8 cellular contexts compared by ENCODE assay signal in genomic region chr21:31660134-31660565, GRCh38. TPM values are rescaled to one million over a fixed set of nuclear protein-coding genes. Genes with fewer than 3 reads are reported as not detected.
DNase-seq lines count a peak whose midpoint lies in the region; ATAC-seq, FAIRE-seq and TF ChIP-seq lines count a peak whose summit lies in the region.

No MANE protein-coding gene starts in this region.

- TF ChIP-seq POLR2A in GM12891 (IDR thresholded peaks at IDR 0.05; ENCODE audit: low read depth, low read length) = no peak

- peaks cover 33% of the 10 kb centered on the region for H3K4me1 Mint-ChIP-seq in neural progenitor cell

- TF ChIP-seq CTCF in WI38 (IDR thresholded peaks at IDR 0.05; ENCODE audit: low read depth, low read length) (no peak), foreskin keratinocyte (conservative IDR thresholded peaks at IDR 0.05) (no peak), neural progenitor cell (IDR thresholded peaks at IDR 0.05) (no peak)

- peak overlapping the region; percentile 88 for H3K4me3 ChIP-seq in WI38 (ENCODE audit: low read depth, low read length)
- peak overlapping the region; percentile 77 for H3K4me3 ChIP-seq in neural progenitor cell

- no peaks in the 10 kb centered on the region for H3K9me3 Mint-ChIP-seq in neural progenitor cell

- H4K20me1 ChIP-seq in neural progenitor cell (ENCODE audit: low read depth) = peaks cover 33% of the 10 kb centered on the region

- H3K27ac ChIP-seq in foreskin keratinocyte = peak overlapping the region; percentile 37
- H3K27ac ChIP-seq in neural progenitor cell = no peak overlapping the region

- H3K4me3 Mint-ChIP-seq in neural progenitor cell = peak overlapping the region; percentile 96

- H3K36me3 ChIP-seq in neural progenitor cell = peaks cover 10% of the 10 kb centered on the region

- H2AFZ ChIP-seq in neural progenitor cell (replicated peaks) = peak overlapping the region; percentile 11

- H3K79me2 ChIP-seq in neural progenitor cell (ENCODE audit: low read depth) = peaks cover 48% of the 10 kb centered on the region

- peak; percentile 23 for ATAC-seq in GM21381 (IDR thresholded peaks at IDR 0.05; ENCODE audit: unreplicated experiment)
- ATAC-seq in HG03571 (IDR thresholded peaks at IDR 0.05; ENCODE audit: unreplicated experiment) = peak; percentile 28
- peak; percentile 22 for ATAC-seq in foreskin keratinocyte

- H3K36me3 Mint-ChIP-seq in neural progenitor cell = peaks cover 20% of the 10 kb centered on the region

- peaks cover 6% of the 10 kb centered on the region for H3K4me1 ChIP-seq in foreskin keratinocyte
- peaks cover 6% of the 10 kb centered on the region for H3K4me1 ChIP-seq in neural progenitor cell

- H3K27me3 Mint-ChIP-seq in neural progenitor cell (ENCODE audit: insufficient read depth, low read depth) = peaks cover 3% of the 10 kb centered on the region

- no peaks in the 10 kb centered on the region for H3K27me3 ChIP-seq in foreskin keratinocyte
- no peaks in the 10 kb centered on the region for H3K27me3 ChIP-seq in neural progenitor cell

- FAIRE-seq in GM12891 (lab: Jason Lieb, UNC) = no peak

- no peaks in the 10 kb centered on the region for H3K9me3 ChIP-seq in neural progenitor cell (ENCODE audit: low read depth)

- H3K9ac ChIP-seq in neural progenitor cell = no peak overlapping the region

- DNase-seq in GDM1 (lab: John Stamatoyannopoulos, UW) = peak; percentile 13
- peak in 1 of 2 donors; percentile 17 for DNase-seq in foreskin keratinocyte
- peak; percentile 72 for DNase-seq in neural progenitor cell (ENCODE audit: low spot score)
- no peak for DNase-seq in GM12891 (ENCODE audit: insufficient read length, low spot score)
- DNase-seq in stimulated activated CD4-positive, alpha-beta T cell treated with anti-CD3 and anti-CD28 coated beads, Interleukin-4, amount 100 ng/mL, for 24 hours = no peak

- peak overlapping the region; percentile 42 for H3K27ac Mint-ChIP-seq in neural progenitor cell

- H3F3A ChIP-seq in neural progenitor cell (ENCODE audit: low read depth) = no peaks in the 10 kb centered on the region

- peak overlapping the region; percentile 94 for H3K4me2 ChIP-seq in neural progenitor cell

TF ChIP-seq in GM12891, 5 proteins besides CTCF, POLR2A, EP300 and RAD21:
- TF ChIP-seq PAX5 (IDR thresholded peaks at IDR 0.05; ENCODE audit: insufficient read depth, low read length, severe bottlenecking) (no peak), POU2F2 (IDR thresholded peaks at IDR 0.05; ENCODE audit: low read depth, low read length) (no peak), POLR2AphosphoS5 (IDR thresholded peaks at IDR 0.05; ENCODE audit: low read depth, low read length) (no peak), TAF1 (IDR thresholded peaks at IDR 0.05; ENCODE audit: low read depth, low read length) (no peak), SPI1 (IDR thresholded peaks at IDR 0.05; ENCODE audit: low read depth, low read length) (no peak)

RNA-seq across cellular contexts. Expression of gene SOD1, which starts 0.7 kb away (rescaled TPM):
- total RNA-seq in foreskin keratinocyte (258 and 277 TPM in 2 replicates), neural progenitor cell (ENCODE audit: low replicate concordance) (147 and 183 TPM in 2 replicates)
- 341 and 359 TPM in 2 replicates for polyA plus RNA-seq in foreskin keratinocyte
- polyA plus RNA-seq in GM12891 (2012; ENCODE audit: low read depth, missing spikeins) = 293 TPM

Comparison
In these comparisons a context has a peak if more than half of its experiments do, and no peak if none do; other contexts are left out.
1. DNase-seq: peak in GDM1 (single experiment) and neural progenitor cell (single experiment); none in GM12891 (single experiment) and stimulated activated CD4-positive, alpha-beta T cell treated with anti-CD3 and anti-CD28 coated beads, Interleukin-4, amount 100 ng/mL, for 24 hours (single experiment).
2. Peak in every context shown above with its lines, with median percentiles within 50 percentile points of each other: ATAC-seq.